Comparison of ENCODE assay signal across 1 cellular context in the genomic region with DNA sequence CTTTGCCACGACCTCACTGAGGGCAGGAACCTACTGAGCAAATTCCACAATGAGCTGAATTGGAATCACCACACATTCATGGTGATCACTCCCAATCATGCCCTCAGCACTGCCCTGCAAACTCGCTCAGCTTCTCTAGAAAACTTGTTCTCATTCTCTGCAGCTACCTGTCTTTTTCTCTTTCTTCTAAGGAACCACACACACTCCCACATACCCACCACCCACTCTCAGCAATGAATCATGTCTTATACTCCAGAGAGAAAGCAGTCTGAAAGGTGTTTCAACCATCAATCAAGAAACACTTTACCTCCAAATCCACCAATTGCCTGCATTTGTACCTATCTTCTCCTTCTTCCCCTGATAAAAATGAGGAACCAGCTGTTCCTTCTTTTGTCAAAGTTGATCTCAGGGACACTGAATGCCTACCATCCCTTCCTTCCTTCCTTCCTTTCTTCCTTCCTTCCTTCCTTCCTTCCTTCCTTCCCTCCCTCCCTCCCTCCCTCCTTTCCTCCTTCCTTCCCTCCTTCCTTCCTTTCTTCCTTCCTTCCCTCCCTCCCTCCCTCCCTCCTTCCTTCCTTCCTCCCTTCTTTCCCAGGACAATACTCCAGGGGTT.
TF ChIP-seq lines count a peak whose summit lies in the region.

No MANE protein-coding gene starts in this region.

TF ChIP-seq in K562, 482 proteins besides CTCF, POLR2A, EP300 and RAD21 (continued from another document):
- TF ChIP-seq, protein P1, sequence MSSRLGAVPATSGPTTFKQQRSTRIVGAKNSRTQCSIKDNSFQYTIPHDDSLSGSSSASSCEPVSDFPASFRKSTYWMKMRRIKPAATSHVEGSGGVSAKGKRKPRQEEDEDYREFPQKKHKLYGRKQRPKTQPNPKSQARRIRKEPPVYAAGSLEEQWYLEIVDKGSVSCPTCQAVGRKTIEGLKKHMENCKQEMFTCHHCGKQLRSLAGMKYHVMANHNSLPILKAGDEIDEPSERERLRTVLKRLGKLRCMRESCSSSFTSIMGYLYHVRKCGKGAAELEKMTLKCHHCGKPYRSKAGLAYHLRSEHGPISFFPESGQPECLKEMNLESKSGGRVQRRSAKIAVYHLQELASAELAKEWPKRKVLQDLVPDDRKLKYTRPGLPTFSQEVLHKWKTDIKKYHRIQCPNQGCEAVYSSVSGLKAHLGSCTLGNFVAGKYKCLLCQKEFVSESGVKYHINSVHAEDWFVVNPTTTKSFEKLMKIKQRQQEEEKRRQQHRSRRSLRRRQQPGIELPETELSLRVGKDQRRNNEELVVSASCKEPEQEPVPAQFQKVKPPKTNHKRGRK (tag; IDR thresholded peaks at IDR 0.05): peak; percentile 42; the same call in 1 of the 2 replicates
- TF ChIP-seq MXI1 (IDR thresholded peaks at IDR 0.05; ENCODE audit: low read depth, low read length): no peak
TF ChIP-seq in K562: peak in this region for 5.
